Comparison of ENCODE assay signal across 8 cellular contexts in the genomic region with DNA sequence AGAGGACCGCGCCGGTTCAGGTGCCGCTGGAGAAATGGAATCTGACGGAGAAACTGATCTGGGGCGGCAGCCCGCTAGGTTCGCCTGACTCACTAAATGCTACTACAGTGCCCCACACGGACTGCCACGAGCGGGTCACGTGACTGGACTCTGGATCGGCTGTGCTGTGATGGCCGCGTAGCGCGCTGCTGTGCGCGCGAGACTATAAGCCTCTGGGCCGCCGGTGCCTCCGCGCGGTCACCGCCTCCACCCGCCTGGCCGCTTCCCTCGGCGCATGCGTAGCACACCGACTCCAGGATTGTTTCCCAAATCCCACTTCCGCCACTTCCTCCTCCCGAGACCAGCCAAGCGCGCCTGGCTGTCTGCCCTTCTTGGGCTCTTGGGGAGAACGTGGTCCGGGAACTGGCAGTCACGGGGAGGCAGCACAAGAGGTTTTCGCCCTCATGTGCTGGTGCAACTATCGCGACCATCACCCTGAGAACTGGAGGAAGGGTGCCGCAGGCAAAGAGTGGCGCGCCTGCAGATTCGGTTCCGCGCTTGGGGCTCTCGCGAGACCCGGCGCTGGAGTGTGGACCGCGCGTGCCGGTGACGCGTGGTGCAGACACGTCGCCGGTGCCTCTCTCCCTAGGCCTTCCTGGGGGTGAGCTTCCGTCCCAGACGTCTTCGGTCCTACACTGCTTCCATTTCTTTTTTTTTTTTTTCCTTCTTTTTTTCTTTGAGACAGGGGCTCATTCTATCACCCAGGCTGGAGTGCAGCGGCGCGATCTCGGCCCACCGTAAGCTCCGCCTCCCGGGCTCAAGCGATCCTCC. TPM values are rescaled to one million over a fixed set of nuclear protein-coding genes. Genes with fewer than 3 reads are reported as not detected.
A peak's percentile ranks its signal among the peaks of the same experiment; 100 is the strongest.
DNase-seq lines count a peak whose midpoint lies in the region; ATAC-seq and TF ChIP-seq lines count a peak whose summit lies in the region.

No MANE protein-coding gene starts in this region.

- intact Hi-C loops in left colon (cut with DNase I, micrococcal nuclease) = no loop called here

- ATAC-seq in HG03432 (IDR thresholded peaks at IDR 0.05; ENCODE audit: unreplicated experiment) (peak; percentile 79), left colon (peak; percentile 91)

- peak; percentile 98 for TF ChIP-seq POLR2A in GM19099 (IDR thresholded peaks at IDR 0.05; ENCODE audit: extremely low read depth, insufficient read length, low read depth)

- DNase-seq in AML-193 (lab: John Stamatoyannopoulos, UW) (peak; percentile 88 to 90), NCI-H510A (lab: John Stamatoyannopoulos, UW) (peak; percentile 79), left colon (peak; percentile 96 to 98)
- peak; percentile 85 to 93 for DNase-seq in activated CD4-positive, alpha-beta T cell treated with anti-CD3 and anti-CD28 coated beads for 4 hours
- DNase-seq in stimulated activated CD4-positive, alpha-beta T cell treated with anti-CD3 and anti-CD28 coated beads, Interleukin-1b, Interleukin-23, amount 100 ng/mL, for 4 hours (ENCODE audit: low read depth in 2 of 2) = peak; percentile 80 to 84

- H3K27ac ChIP-seq in cingulate gyrus (ENCODE audit: low read depth, low read length) = peak overlapping the region; percentile 98

RNA-seq across cellular contexts. Expression of gene GLDC, which starts 35.8 kb away (rescaled TPM):
- total RNA-seq in left colon = 1 to 10 TPM in 1 of 2 donors, under 1 TPM in 1; 0.70 to 2.2 TPM

Comparison
In these comparisons a context has a peak if more than half of its experiments do, and no peak if none do; other contexts are left out.
1. Peak in every context shown above with its lines: DNase-seq, ATAC-seq and H3K27ac ChIP-seq.